In genomic region chr13:51181752-51182383, GRCh38 we compare ENCODE assay signal across 26 cellular contexts. TPM values are rescaled to one million over a fixed set of nuclear protein-coding genes. Genes with fewer than 3 reads are reported as not detected.
"Had no signal": no experiment of that assay in that cellular context is flagged by ENCODE, and none has a peak within 500 bp of the region (broad histone marks: within the 10 kb centered on the region; RNA-seq: fewer than 3 reads in every experiment).

No MANE protein-coding gene starts in this region.

- H3K9me3 Mint-ChIP-seq: activated CD4-positive, alpha-beta memory T cell treated with anti-CD3 and anti-CD28 coated beads, Interleukin-2, amount 10 ng/mL, durations not matched to agents 7 days and 5 days; activated CD4-positive, alpha-beta T cell treated with anti-CD3 and anti-CD28 coated beads, Interleukin-2, amount 10 ng/mL, durations not matched to agents 7 days and 5 days; activated naive CD4-positive, alpha-beta T cell treated with anti-CD3 and anti-CD28 coated beads, Interleukin-2, amount 10 ng/mL, durations not matched to agents 7 days and 5 days; activated naive CD4-positive, alpha-beta T cell treated with anti-CD3 and anti-CD28 coated beads, Interleukin-2, amount 50 U/mL, for 72 hours; activated naive CD8-positive, alpha-beta T cell treated with anti-CD3 and anti-CD28 coated beads, Interleukin-2, amount 10 ng/mL, durations not matched to agents 7 days and 5 days; activated T-cell treated with anti-CD3 and anti-CD28 coated beads, Interleukin-2, amount 50 U/mL, for 24 hours; activated T-cell treated with anti-CD3 and anti-CD28 coated beads, Interleukin-2, amount 50 U/mL, for 72 hours had no signal

- H3K4me1 ChIP-seq: ascending aorta, breast epithelium, colonic mucosa had no signal

- DNase-seq: activated CD4-positive, alpha-beta memory T cell treated with anti-CD3 and anti-CD28 coated beads, Interleukin-2, amount 10 ng/mL, durations not matched to agents 7 days and 5 days; activated CD4-positive, alpha-beta T cell treated with anti-CD3 and anti-CD28 coated beads for 1 hour; activated CD4-positive, alpha-beta T cell treated with anti-CD3 and anti-CD28 coated beads for 4 hours; activated CD4-positive, alpha-beta T cell treated with anti-CD3 and anti-CD28 coated beads, Interleukin-2, amount 10 ng/mL, durations not matched to agents 7 days and 5 days; activated CD4-positive, alpha-beta T cell treated with anti-CD3 and anti-CD28 coated beads, Interleukin-2, amount 50 U/mL, for 4 hours; activated CD8-positive, alpha-beta memory T cell treated with anti-CD3 and anti-CD28 coated beads, Interleukin-2, amount 50 U/mL, for 48 hours; activated gamma-delta T cell; activated naive CD4-positive, alpha-beta T cell; activated naive CD4-positive, alpha-beta T cell treated with anti-CD3 and anti-CD28 coated beads, Interleukin-2, amount 10 ng/mL, durations not matched to agents 7 days and 5 days; activated naive CD8-positive, alpha-beta T cell treated with anti-CD3 and anti-CD28 coated beads, Interleukin-2, amount 10 ng/mL, durations not matched to agents 7 days and 5 days; activated T-cell treated with anti-CD3 and anti-CD28 coated beads for 4 hours; activated T-cell treated with anti-CD3 and anti-CD28 coated beads, Interleukin-2, amount 50 U/mL, for 24 hours; activated T-cell treated with anti-CD3 and anti-CD28 coated beads, Interleukin-2, amount 50 U/mL, for 72 hours; central memory CD4-positive, alpha-beta T cell; cerebellar nuclear complex; colonic mucosa; effector CD8-positive, alpha-beta T cell; foreskin fibroblast; head of caudate nucleus; T-helper 2 cell had no signal

- H3K4me3 ChIP-seq: ascending aorta, breast epithelium, cardiac muscle cell, colonic mucosa had no signal

- ATAC-seq: activated naive CD4-positive, alpha-beta T cell treated with anti-CD3 and anti-CD28 coated beads, Interleukin-2, amount 50 U/mL, for 72 hours; activated T-cell treated with anti-CD3 and anti-CD28 coated beads, Interleukin-2, amount 50 U/mL, for 72 hours had no signal

- H3K27me3 ChIP-seq: ascending aorta, cardiac muscle cell, colonic mucosa had no signal

- H3K27ac Mint-ChIP-seq: activated CD4-positive, alpha-beta memory T cell treated with anti-CD3 and anti-CD28 coated beads, Interleukin-2, amount 10 ng/mL, durations not matched to agents 7 days and 5 days; activated CD4-positive, alpha-beta T cell treated with anti-CD3 and anti-CD28 coated beads, Interleukin-2, amount 10 ng/mL, durations not matched to agents 7 days and 5 days; activated naive CD4-positive, alpha-beta T cell treated with anti-CD3 and anti-CD28 coated beads, Interleukin-2, amount 10 ng/mL, durations not matched to agents 7 days and 5 days; activated naive CD4-positive, alpha-beta T cell treated with anti-CD3 and anti-CD28 coated beads, Interleukin-2, amount 50 U/mL, for 72 hours; activated naive CD8-positive, alpha-beta T cell treated with anti-CD3 and anti-CD28 coated beads, Interleukin-2, amount 10 ng/mL, durations not matched to agents 7 days and 5 days; activated T-cell treated with anti-CD3 and anti-CD28 coated beads, Interleukin-2, amount 50 U/mL, for 24 hours; activated T-cell treated with anti-CD3 and anti-CD28 coated beads, Interleukin-2, amount 50 U/mL, for 72 hours had no signal

- H3K36me3 ChIP-seq: ascending aorta, breast epithelium, cardiac muscle cell, colonic mucosa had no signal

- H3K27ac ChIP-seq: ascending aorta, breast epithelium, cardiac muscle cell, colonic mucosa, epithelial cell of prostate had no signal

- H3K4me3 Mint-ChIP-seq: activated CD4-positive, alpha-beta memory T cell treated with anti-CD3 and anti-CD28 coated beads, Interleukin-2, amount 10 ng/mL, durations not matched to agents 7 days and 5 days; activated CD4-positive, alpha-beta T cell treated with anti-CD3 and anti-CD28 coated beads, Interleukin-2, amount 10 ng/mL, durations not matched to agents 7 days and 5 days; activated naive CD4-positive, alpha-beta T cell treated with anti-CD3 and anti-CD28 coated beads, Interleukin-2, amount 10 ng/mL, durations not matched to agents 7 days and 5 days; activated naive CD8-positive, alpha-beta T cell treated with anti-CD3 and anti-CD28 coated beads, Interleukin-2, amount 10 ng/mL, durations not matched to agents 7 days and 5 days; activated T-cell treated with anti-CD3 and anti-CD28 coated beads, Interleukin-2, amount 50 U/mL, for 24 hours; activated T-cell treated with anti-CD3 and anti-CD28 coated beads, Interleukin-2, amount 50 U/mL, for 72 hours had no signal

- H3K4me1 Mint-ChIP-seq: activated CD4-positive, alpha-beta memory T cell treated with anti-CD3 and anti-CD28 coated beads, Interleukin-2, amount 10 ng/mL, durations not matched to agents 7 days and 5 days; activated CD4-positive, alpha-beta T cell treated with anti-CD3 and anti-CD28 coated beads, Interleukin-2, amount 10 ng/mL, durations not matched to agents 7 days and 5 days; activated naive CD4-positive, alpha-beta T cell treated with anti-CD3 and anti-CD28 coated beads, Interleukin-2, amount 10 ng/mL, durations not matched to agents 7 days and 5 days; activated naive CD8-positive, alpha-beta T cell treated with anti-CD3 and anti-CD28 coated beads, Interleukin-2, amount 10 ng/mL, durations not matched to agents 7 days and 5 days; brain had no signal

- H3K36me3 Mint-ChIP-seq: activated naive CD4-positive, alpha-beta T cell treated with anti-CD3 and anti-CD28 coated beads, Interleukin-2, amount 10 ng/mL, durations not matched to agents 7 days and 5 days; activated naive CD4-positive, alpha-beta T cell treated with anti-CD3 and anti-CD28 coated beads, Interleukin-2, amount 50 U/mL, for 72 hours; activated naive CD8-positive, alpha-beta T cell treated with anti-CD3 and anti-CD28 coated beads, Interleukin-2, amount 10 ng/mL, durations not matched to agents 7 days and 5 days; brain had no signal

- H3K9me3 ChIP-seq: ascending aorta, breast epithelium, colonic mucosa had no signal

RNA-seq across cellular contexts. Expression of gene FAM124A, which starts 40.3 kb away (rescaled TPM):
- total RNA-seq: activated CD4-positive, alpha-beta T cell treated with anti-CD3 and anti-CD28 coated beads, Interleukin-2, amount 10 ng/mL, durations not matched to agents 7 days and 5 days had no signal
